In genomic region chr13:42064259-42064658, GRCh38 we compare ENCODE assay signal across 14 cellular contexts. TPM values are rescaled to one million over a fixed set of nuclear protein-coding genes. Genes with fewer than 3 reads are reported as not detected.
DNase-seq lines count a peak whose midpoint lies in the region; ATAC-seq, FAIRE-seq and TF ChIP-seq lines count a peak whose summit lies in the region.
"Had no signal": no experiment of that assay in that cellular context is flagged by ENCODE, and none has a peak within 500 bp of the region (broad histone marks: within the 10 kb centered on the region; RNA-seq: fewer than 3 reads in every experiment).

No MANE protein-coding gene starts in this region.

- no peaks in the 10 kb centered on the region for H3K9me3 ChIP-seq in A673 (ENCODE audit: low read depth, low read length, poor library complexity, severe bottlenecking)
- no peaks in the 10 kb centered on the region for H3K9me3 ChIP-seq in K562 (replicated peaks; ENCODE audit: control insufficient read depth, insufficient read depth, low read depth, low read length)
- H3K9me3 ChIP-seq in spleen = peaks cover 0 to under 1% (median 0%) of the 10 kb centered on the region in 8 donors
- H3K9me3 ChIP-seq: heart left ventricle, upper lobe of left lung had no signal

- H4K20me1 ChIP-seq in K562 (replicated peaks; ENCODE audit: control insufficient read depth, insufficient read depth, low read length) = no peaks in the 10 kb centered on the region

- CTCF ChIA-PET in A673 (lab: Charles Lee) (no interaction called here), K562 (lab: Yijun Ruan, JAX; ENCODE audit: low intra/inter-chr PET ratio) (no interaction called here)

- H3K4me1 ChIP-seq in A673 (ENCODE audit: insufficient read depth, low read length, poor library complexity, severe bottlenecking) (peaks cover 7% of the 10 kb centered on the region), K562 (replicated peaks in 1 of 2; ENCODE audit: control insufficient read depth in 2 of 2, insufficient read depth in 2 of 2, low read length in 2 of 2) (0 out of 5 replicates have a peak, but pooled peaks cover 0 to 5% of the 10 kb centered on the region in 2 experiments), spleen (no peaks in the 10 kb centered on the region)

- in situ Hi-C loops in K562 (cut with MboI) = no loop called here

- H3K36me3 Mint-ChIP-seq in stimulated activated effector memory CD8-positive, alpha-beta T cell treated with anti-CD3 and anti-CD28 coated beads, Interleukin-12 subunit alpha, Interleukin-12 subunit beta, amount 100 ng/mL, for 72 hours = no peaks in the 10 kb centered on the region

- ATAC-seq in K562 = no peak
- no peak for ATAC-seq in stimulated activated effector memory CD8-positive, alpha-beta T cell treated with anti-CD3 and anti-CD28 coated beads, Interleukin-12 subunit alpha, Interleukin-12 subunit beta, amount 100 ng/mL, for 72 hours
- ATAC-seq: activated CD4-positive, CD25-positive, alpha-beta regulatory T cell treated with anti-CD3 and anti-CD28 coated beads, Interleukin-2, amount 50 U/mL, for 24 hours; heart left ventricle had no signal

- H3K27ac ChIP-seq in A673 (ENCODE audit: low read depth, low read length, poor library complexity, severe bottlenecking) = no peak overlapping the region
- H3K27ac ChIP-seq in K562 (ENCODE audit: extremely low read depth, low read depth, low read length) = no peak overlapping the region
- H3K27ac ChIP-seq in spleen = no peak overlapping the region
- H3K27ac ChIP-seq: heart left ventricle, upper lobe of left lung had no signal

- DNase-seq in A673 (ENCODE audit: low spot score) (peak; percentile 17), K562 (ENCODE audit: extremely low read depth in 1 of 4, low spot score in 3 of 4) (no peak), kidney glomerular epithelial cell (lab: John Stamatoyannopoulos, UW) (peak; percentile 61), ecto neural progenitor cell (ENCODE audit: low spot score) (no peak), NOMO-1 treated with DMSO at 0.1 percent for 48 hours (lab: John Stamatoyannopoulos, UW; ENCODE audit: unreplicated experiment) (no peak), spleen (no peak)
- no peak for DNase-seq in stimulated activated effector memory CD8-positive, alpha-beta T cell treated with anti-CD3 and anti-CD28 coated beads, Interleukin-12 subunit alpha, Interleukin-12 subunit beta, amount 100 ng/mL, for 72 hours (ENCODE audit: low spot score in 2 of 2)
- DNase-seq: DMS 273 treated with DMSO at 0.1 percent for 48 hours; effector memory CD4-positive, alpha-beta T cell; heart left ventricle; NCI-H1694; upper lobe of left lung had no signal

- intact Hi-C loops in A673 (cut with micrococcal nuclease; ENCODE audit: unreplicated experiment) (no loop called here), K562 (cut with micrococcal nuclease) (no loop called here), spleen (cut with DNase I; ENCODE audit: low total_unique reads) (no loop called here)

- no peaks in the 10 kb centered on the region for H3K9me3 Mint-ChIP-seq in stimulated activated effector memory CD8-positive, alpha-beta T cell treated with anti-CD3 and anti-CD28 coated beads, Interleukin-12 subunit alpha, Interleukin-12 subunit beta, amount 100 ng/mL, for 72 hours

- H3K4me1 Mint-ChIP-seq in stimulated activated effector memory CD8-positive, alpha-beta T cell treated with anti-CD3 and anti-CD28 coated beads, Interleukin-12 subunit alpha, Interleukin-12 subunit beta, amount 100 ng/mL, for 72 hours = peaks cover 23% of the 10 kb centered on the region

- no peaks in the 10 kb centered on the region for H3K9me1 ChIP-seq in K562 (ENCODE audit: control insufficient read depth, insufficient read depth, low read length)

- POLR2A ChIA-PET in A673 (lab: Charles Lee; ENCODE audit: low non-redundant PET) = no interaction called here
- POLR2A ChIA-PET in K562 (lab: Yijun Ruan, JAX) = interaction anchor here (0.7 kb wide), 1 partner anchor 23 kb away, joined by 3 read pairs; no protein-coding TSS in a partner anchor

- FAIRE-seq in K562 (lab: Jason Lieb, UNC) = no peak

- 43% methylated on average over 6 of the region's 6 CpGs for WGBS in K562 (ENCODE audit: insufficient coverage, low coverage, missing lambda C conversion rate)
- 73 to 86% (median 80%) methylated on average over 6 of the region's 6 CpGs for WGBS in spleen, 5 donors

- H3K4me2 ChIP-seq in K562 (ENCODE audit: insufficient read depth, low read length) = no peak overlapping the region

- H3K9ac ChIP-seq in K562 (ENCODE audit: insufficient read depth in 1 of 2, low read depth in 2 of 2, low read length in 2 of 2) = no peak overlapping the region

- H3K4me3 ChIP-seq in A673 (ENCODE audit: low read depth, low read length, poor library complexity, severe bottlenecking) (no peak overlapping the region), K562 (no peak overlapping the region), spleen (no peak overlapping the region)
- H3K4me3 ChIP-seq: heart left ventricle, upper lobe of left lung had no signal

- BruUV-seq in A673 (replicated peaks; lab: Mats Ljungman, UMichigan) (no TSS peak), K562 (replicated peaks; lab: Mats Ljungman, UMichigan) (no TSS peak)

- H3K27me3 ChIP-seq in A673 (replicated peaks; ENCODE audit: insufficient read depth, low read depth, low read length, poor library complexity) (no peaks in the 10 kb centered on the region), K562 (ENCODE audit: control insufficient read depth in 2 of 2, insufficient read depth in 2 of 2, low read length in 2 of 2) (no peaks in the 10 kb centered on the region), spleen (replicated peaks in 1 of 7) (no peaks in the 10 kb centered on the region)
- H3K27me3 ChIP-seq: heart left ventricle, upper lobe of left lung had no signal

- TF ChIP-seq CTCF in A673 (conservative IDR thresholded peaks at IDR 0.05; ENCODE audit: low read depth, low read length) (no peak), K562 (IDR thresholded peaks at IDR 0.05 in 2 of 3, conservative IDR thresholded peaks at IDR 0.05 in 1 of 3; ENCODE audit: insufficient read depth in 2 of 3, low read depth in 1 of 3, low read length in 3 of 3) (no peak), spleen (IDR thresholded peaks at IDR 0.05 in 8 of 11, conservative IDR thresholded peaks at IDR 0.05 in 3 of 11) (no peak)

- TF ChIP-seq EP300 in Ishikawa (IDR thresholded peaks at IDR 0.05; ENCODE audit: borderline replicate concordance) (no peak), K562 (IDR thresholded peaks at IDR 0.05; ENCODE audit: low read length) (no peak)

- H3K4me3 Mint-ChIP-seq in stimulated activated effector memory CD8-positive, alpha-beta T cell treated with anti-CD3 and anti-CD28 coated beads, Interleukin-12 subunit alpha, Interleukin-12 subunit beta, amount 100 ng/mL, for 72 hours = no peak overlapping the region

- no peak overlapping the region for H2AFZ ChIP-seq in K562 (ENCODE audit: low read depth, low read length)

- TF ChIP-seq POLR2A in K562 (conservative IDR thresholded peaks at IDR 0.05) = no peak
- no peak for TF ChIP-seq POLR2A in spleen (IDR thresholded peaks at IDR 0.05)

- no peaks in the 10 kb centered on the region for H3K79me2 ChIP-seq in K562 (ENCODE audit: control insufficient read depth, insufficient read depth, low read length)

- TF ChIP-seq RAD21 in Ishikawa (IDR thresholded peaks at IDR 0.05; ENCODE audit: low read depth) (no peak), K562 (CRISPR knock-in tag; conservative IDR thresholded peaks at IDR 0.05 in 1 of 2, IDR thresholded peaks at IDR 0.05 in 1 of 2) (no peak)

- H3K36me3 ChIP-seq in A673 (ENCODE audit: insufficient read depth, low read length, poor library complexity, severe bottlenecking) (no peaks in the 10 kb centered on the region), K562 (ENCODE audit: control insufficient read depth, insufficient read depth, low read length) (peaks cover 4% of the 10 kb centered on the region; the same call in 1 of the 3 replicates), spleen (peaks cover 0 to 8% (median 2%) of the 10 kb centered on the region in 6 donors)

- no peak overlapping the region for H3K27ac Mint-ChIP-seq in stimulated activated effector memory CD8-positive, alpha-beta T cell treated with anti-CD3 and anti-CD28 coated beads, Interleukin-12 subunit alpha, Interleukin-12 subunit beta, amount 100 ng/mL, for 72 hours

TF ChIP-seq in Ishikawa, 13 proteins besides CTCF, POLR2A, EP300 and RAD21 (continues in another document):
- peak; percentile 92 for TF ChIP-seq EGR1 (IDR thresholded peaks at IDR 0.05)

TF ChIP-seq in K562, 482 proteins besides CTCF, POLR2A, EP300 and RAD21 (continues in another document):
- TF ChIP-seq SMARCE1 (IDR thresholded peaks at IDR 0.05) = no peak
- TF ChIP-seq TSC22D4 (tag; IDR thresholded peaks at IDR 0.05) = no peak
- TF ChIP-seq EGR1 (conservative IDR thresholded peaks at IDR 0.05) = peak; percentile 76
- TF ChIP-seq ZSCAN29 (IDR thresholded peaks at IDR 0.05) = no peak

RNA-seq across cellular contexts. Expression of gene DGKH, which starts 15.8 kb away (rescaled TPM):
- 13.1 and 13.8 TPM in 2 replicates for total RNA-seq in A673 (2021)
- 12.5 and 31.3 TPM in 2 replicates for total RNA-seq in K562 (2011; cell fraction: chromatin; rRNA removed; ENCODE audit: low replicate concordance)
- 5.2 and 5.9 TPM in 2 replicates for total RNA-seq in K562 (2011; cell fraction: nucleolus; rRNA removed)
- 16.3 and 34.4 TPM in 2 replicates for total RNA-seq in K562 (2011; cell fraction: nucleoplasm; rRNA removed)
- 2.0 TPM in 2 replicates for total RNA-seq in K562 (2014; rRNA removed)
- 4.4 and 5.7 TPM in 2 replicates for total RNA-seq in K562 (2014; rRNA removed; fragmentation: Illumina TruSeq; extraction: Trizol)
- 3.3 and 3.5 TPM in 2 replicates for total RNA-seq in K562 (2015; rRNA removed; fragmentation: Illumina TruSeq; extraction: Trizol)
- total RNA-seq in K562 (2021) = 3.9 and 4.1 TPM in 2 replicates
- polyA plus RNA-seq in K562 (2011; rRNA removed) = 2.7 and 3.1 TPM in 2 replicates
- polyA plus RNA-seq in K562 (2011; cell fraction: cytosol; rRNA removed) = 0.76 and 1.4 TPM in 2 replicates
- 3.7 and 4.1 TPM in 2 replicates for polyA plus RNA-seq in K562 (2011; cell fraction: nucleus; rRNA removed)
- polyA plus RNA-seq in K562 (2012) = 1.5 and 1.8 TPM in 2 replicates
- 2.5 and 3.6 TPM in 2 replicates for polyA plus RNA-seq in K562 (2014; fragmentation: Illumina TruSeq; extraction: Trizol)
- polyA plus RNA-seq in K562 (2014; fragmentation: Nextera tagmentation; extraction: Ambion mirVana) = under 1 TPM; 0.38 to 0.77 TPM
- 1.5 and 1.6 TPM in 2 replicates for polyA plus RNA-seq in K562 (2014; rRNA removed)
- 15.6 and 19.6 TPM in 2 replicates for polyA minus RNA-seq in K562 (2011; rRNA and poly(A)+ RNA removed)
- polyA minus RNA-seq in K562 (2011; cell fraction: cytosol; rRNA and poly(A)+ RNA removed) = 3.5 and 3.6 TPM in 2 replicates
- polyA minus RNA-seq in K562 (2011; cell fraction: nucleus; rRNA and poly(A)+ RNA removed) = 6.2 and 12.8 TPM in 2 replicates
- 10 to 100 TPM in 6 of 7 donors, 1 to 10 TPM in 1; 8.9 to 15.3 (median 11.3) TPM for total RNA-seq in spleen
- polyA plus RNA-seq in spleen = 1 to 10 TPM in 1 of 3 donors, under 1 TPM in 2; 0.52 to 1.1 (median 0.65) TPM

Comparison
In these comparisons a context has a peak if more than half of its experiments do, and no peak if none do; other contexts are left out.
1. DNase-seq: peak in A673 (single experiment) and kidney glomerular epithelial cell (single experiment); none in K562 (0 of 4), ecto neural progenitor cell (single experiment), NOMO-1 treated with DMSO at 0.1 percent for 48 hours (single experiment), stimulated activated effector memory CD8-positive, alpha-beta T cell treated with anti-CD3 and anti-CD28 coated beads, Interleukin-12 subunit alpha, Interleukin-12 subunit beta, amount 100 ng/mL, for 72 hours (0 of 2) and spleen (single experiment).